In genomic region chr11:121489823-121490222, GRCh38 we compare ENCODE assay signal across 21 cellular contexts. TPM values are rescaled to one million over a fixed set of nuclear protein-coding genes. Genes with fewer than 3 reads are reported as not detected.
DNase-seq lines count a peak whose midpoint lies in the region; ATAC-seq lines count a peak whose summit lies in the region.
"Had no signal": no experiment of that assay in that cellular context is flagged by ENCODE, and none has a peak within 500 bp of the region (broad histone marks: within the 10 kb centered on the region; RNA-seq: fewer than 3 reads in every experiment).

No MANE protein-coding gene starts in this region.

- no peaks in the 10 kb centered on the region for H3K27me3 Mint-ChIP-seq in activated CD4-positive, alpha-beta memory T cell treated with anti-CD3 and anti-CD28 coated beads for 36 hours
- H3K27me3 Mint-ChIP-seq in activated CD4-positive, alpha-beta memory T cell treated with anti-CD3 and anti-CD28 coated beads, Interleukin-2, amount 10 ng/mL, durations not matched to agents 7 days and 5 days, result no peaks in the 10 kb centered on the region
- no peaks in the 10 kb centered on the region for H3K27me3 Mint-ChIP-seq in CD4-positive, alpha-beta memory T cell
- H3K27me3 Mint-ChIP-seq in T-cell (no peaks in the 10 kb centered on the region), immature natural killer cell (ENCODE audit: low read depth in 3 of 3) (peaks cover 6 to 15% (median 8%) of the 10 kb centered on the region in 3 donors)
- H3K27me3 Mint-ChIP-seq: B cell had no signal

- POLR2A ChIA-PET in activated CD4-positive, alpha-beta memory T cell treated with anti-CD3 and anti-CD28 coated beads for 36 hours (lab: Charles Lee), result interaction anchor here (1.0 kb wide), 1 partner anchor 22 kb away, joined by 6 read pairs; no protein-coding TSS in a partner anchor
- POLR2A ChIA-PET in activated CD4-positive, alpha-beta memory T cell treated with anti-CD3 and anti-CD28 coated beads, Interleukin-2, amount 10 ng/mL, durations not matched to agents 7 days and 5 days (lab: Charles Lee), result no interaction called here
- POLR2A ChIA-PET in CD4-positive, alpha-beta memory T cell (lab: Charles Lee; ENCODE audit: partially characterized antibody), result interaction anchor here (0.6 to 1.5 kb wide), 5 partner anchors 18 to 132 kb away, joined by 3 to 6 read pairs (median 3); no protein-coding TSS in a partner anchor
- POLR2A ChIA-PET in T-cell (lab: Charles Lee), result no interaction called here

- H3K4me3 ChIP-seq in CD4-positive, alpha-beta memory T cell (ENCODE audit: low read length in 2 of 2), result no peak overlapping the region
- H3K4me3 ChIP-seq: smooth muscle cell had no signal

- H3K36me3 ChIP-seq in CD4-positive, alpha-beta memory T cell (ENCODE audit: insufficient read depth, low read length), result peaks cover 54% of the 10 kb centered on the region
- H3K36me3 ChIP-seq: brain microvascular endothelial cell had no signal

- peak; percentile 52 for DNase-seq in activated CD4-positive, alpha-beta memory T cell treated with anti-CD3 and anti-CD28 coated beads for 36 hours
- DNase-seq in activated CD4-positive, alpha-beta memory T cell treated with anti-CD3 and anti-CD28 coated beads, Interleukin-2, amount 10 ng/mL, durations not matched to agents 7 days and 5 days, result no peak
- no peak for DNase-seq in CD4-positive, alpha-beta memory T cell
- no peak for DNase-seq in T-cell
- no peak for DNase-seq in immature natural killer cell
- no peak for DNase-seq in DMS 273 treated with DMSO at 0.1 percent for 48 hours (lab: John Stamatoyannopoulos, UW)
- no peak for DNase-seq in midbrain (lab: John Stamatoyannopoulos, UW)
- DNase-seq: brain microvascular endothelial cell; EL; head of caudate nucleus; NCI-H1417; NCI-H82; occipital lobe; stimulated activated CD4-positive, alpha-beta T cell treated with anti-CD3 and anti-CD28 coated beads, Interleukin-2, amount 100 ng/mL, for 24 hours; T1000 had no signal

- ATAC-seq in T-cell (replicated peaks in 1 of 4), result no peak
- no peak for ATAC-seq in HG03460 (IDR thresholded peaks at IDR 0.05; ENCODE audit: unreplicated experiment)
- ATAC-seq: HCT116, SK-N-SH treated with all-trans-retinoic acid at 6 μM for 48 hours had no signal

- H3K4me3 Mint-ChIP-seq in activated CD4-positive, alpha-beta memory T cell treated with anti-CD3 and anti-CD28 coated beads for 36 hours, result no peak overlapping the region
- H3K4me3 Mint-ChIP-seq in activated CD4-positive, alpha-beta memory T cell treated with anti-CD3 and anti-CD28 coated beads, Interleukin-2, amount 10 ng/mL, durations not matched to agents 7 days and 5 days, result no peak overlapping the region
- no peak overlapping the region for H3K4me3 Mint-ChIP-seq in CD4-positive, alpha-beta memory T cell
- H3K4me3 Mint-ChIP-seq in T-cell (no peak overlapping the region), immature natural killer cell (no peak overlapping the region)
- H3K4me3 Mint-ChIP-seq: B cell had no signal

- intact Hi-C loops in activated CD4-positive, alpha-beta memory T cell treated with anti-CD3 and anti-CD28 coated beads for 36 hours (cut with micrococcal nuclease), result no loop called here
- intact Hi-C loops in CD4-positive, alpha-beta memory T cell (cut with micrococcal nuclease), result no loop called here

- CTCF ChIA-PET in activated CD4-positive, alpha-beta memory T cell treated with anti-CD3 and anti-CD28 coated beads for 36 hours (lab: Charles Lee), result interaction anchor here (0.7 kb wide), 2 partner anchors 82 to 651 kb away, joined by 3 read pairs; no protein-coding TSS in a partner anchor
- CTCF ChIA-PET in activated CD4-positive, alpha-beta memory T cell treated with anti-CD3 and anti-CD28 coated beads, Interleukin-2, amount 10 ng/mL, durations not matched to agents 7 days and 5 days (lab: Charles Lee), result interaction anchor here (0.6 kb wide), 1 partner anchor 1774 kb away, joined by 5 read pairs; no protein-coding TSS in a partner anchor
- CTCF ChIA-PET in CD4-positive, alpha-beta memory T cell (lab: Charles Lee; ENCODE audit: partially characterized antibody), result interaction anchor here (0.6 to 1.0 kb wide), 2 partner anchors 10 to 18 kb away, joined by 3 to 4 read pairs; no protein-coding TSS in a partner anchor
- CTCF ChIA-PET in T-cell (lab: Charles Lee), result interaction anchor here (0.7 kb wide), 2 partner anchors 83 to 195 kb away, joined by 3 to 5 read pairs; no protein-coding TSS in a partner anchor

- no peak overlapping the region for H3K27ac Mint-ChIP-seq in activated CD4-positive, alpha-beta memory T cell treated with anti-CD3 and anti-CD28 coated beads for 36 hours
- no peak overlapping the region for H3K27ac Mint-ChIP-seq in activated CD4-positive, alpha-beta memory T cell treated with anti-CD3 and anti-CD28 coated beads, Interleukin-2, amount 10 ng/mL, durations not matched to agents 7 days and 5 days
- H3K27ac Mint-ChIP-seq in CD4-positive, alpha-beta memory T cell, result peak overlapping the region in 5 of 7 donors; percentile 0 to 83 (median 61)
- H3K27ac Mint-ChIP-seq in T-cell (peak overlapping the region; percentile 70 to 79), immature natural killer cell (peak overlapping the region; percentile 76 to 99 (median 98))

- H3K27ac ChIP-seq in CD4-positive, alpha-beta memory T cell (ENCODE audit: low read depth, low read length), result no peak overlapping the region
- H3K27ac ChIP-seq: brain microvascular endothelial cell, epithelial cell of prostate had no signal

- peaks cover 24% of the 10 kb centered on the region for H3K4me1 ChIP-seq in CD4-positive, alpha-beta memory T cell (ENCODE audit: insufficient read depth, low read length)

- no peaks in the 10 kb centered on the region for H3K9me3 ChIP-seq in CD4-positive, alpha-beta memory T cell (ENCODE audit: control insufficient read depth in 1 of 2, low read length in 2 of 2)

- peaks cover 43% of the 10 kb centered on the region for H3K4me1 Mint-ChIP-seq in activated CD4-positive, alpha-beta memory T cell treated with anti-CD3 and anti-CD28 coated beads for 36 hours (ENCODE audit: low read depth)
- H3K4me1 Mint-ChIP-seq in activated CD4-positive, alpha-beta memory T cell treated with anti-CD3 and anti-CD28 coated beads, Interleukin-2, amount 10 ng/mL, durations not matched to agents 7 days and 5 days, result peaks cover 25% of the 10 kb centered on the region
- H3K4me1 Mint-ChIP-seq in CD4-positive, alpha-beta memory T cell, result peaks cover 52 to 81% (median 64%) of the 10 kb centered on the region in 4 donors
- H3K4me1 Mint-ChIP-seq in T-cell (peaks cover 72 to 79% (median 74%) of the 10 kb centered on the region in 3 donors), immature natural killer cell (peaks cover 68 to 82% of the 10 kb centered on the region in 2 donors)

- H3K27me3 ChIP-seq in CD4-positive, alpha-beta memory T cell (ENCODE audit: insufficient read depth, low read length), result no peaks in the 10 kb centered on the region
- H3K27me3 ChIP-seq: brain microvascular endothelial cell had no signal

- no peaks in the 10 kb centered on the region for H3K9me3 Mint-ChIP-seq in activated CD4-positive, alpha-beta memory T cell treated with anti-CD3 and anti-CD28 coated beads for 36 hours
- H3K9me3 Mint-ChIP-seq in activated CD4-positive, alpha-beta memory T cell treated with anti-CD3 and anti-CD28 coated beads, Interleukin-2, amount 10 ng/mL, durations not matched to agents 7 days and 5 days, result no peaks in the 10 kb centered on the region
- no peaks in the 10 kb centered on the region for H3K9me3 Mint-ChIP-seq in CD4-positive, alpha-beta memory T cell
- H3K9me3 Mint-ChIP-seq in T-cell, result no peaks in the 10 kb centered on the region
- no peaks in the 10 kb centered on the region for H3K9me3 Mint-ChIP-seq in immature natural killer cell

- H3K36me3 Mint-ChIP-seq in activated CD4-positive, alpha-beta memory T cell treated with anti-CD3 and anti-CD28 coated beads for 36 hours, result peaks cover 28% of the 10 kb centered on the region
- H3K36me3 Mint-ChIP-seq in activated CD4-positive, alpha-beta memory T cell treated with anti-CD3 and anti-CD28 coated beads, Interleukin-2, amount 10 ng/mL, durations not matched to agents 7 days and 5 days (ENCODE audit: low read depth), result peaks cover 74% of the 10 kb centered on the region
- H3K36me3 Mint-ChIP-seq in CD4-positive, alpha-beta memory T cell, result peaks cover 59 to 82% of the 10 kb centered on the region in 2 donors
- H3K36me3 Mint-ChIP-seq in T-cell (peaks cover 69% of the 10 kb centered on the region), immature natural killer cell (peaks cover 47 to 72% (median 54%) of the 10 kb centered on the region in 3 donors)

RNA-seq across cellular contexts. Expression of gene SORL1, which starts 37.7 kb away (rescaled TPM):
- total RNA-seq in activated CD4-positive, alpha-beta memory T cell treated with anti-CD3 and anti-CD28 coated beads for 36 hours, result 10 to 100 TPM; 48.1 to 49.3 TPM
- total RNA-seq in activated CD4-positive, alpha-beta memory T cell treated with anti-CD3 and anti-CD28 coated beads, Interleukin-2, amount 10 ng/mL, durations not matched to agents 7 days and 5 days, result 100 to 1,000 TPM; 115 to 116 TPM
- 100 to 1,000 TPM; 610 to 660 TPM for total RNA-seq in CD4-positive, alpha-beta memory T cell
- polyA plus RNA-seq in CD4-positive, alpha-beta memory T cell, result 100 to 1,000 TPM; 159 to 283 TPM
- 100 to 1,000 TPM; 361 to 422 (median 392) TPM for total RNA-seq in T-cell
- 100 to 1,000 TPM; 125 to 281 (median 189) TPM for polyA plus RNA-seq in immature natural killer cell

Comparison
In these comparisons a context has a peak if more than half of its experiments do, and no peak if none do; other contexts are left out.
1. POLR2A ChIA-PET loops: an anchor here in activated CD4-positive, alpha-beta memory T cell treated with anti-CD3 and anti-CD28 coated beads for 36 hours (1.0 kb wide) and CD4-positive, alpha-beta memory T cell (0.6 to 1.5 kb wide); none called in activated CD4-positive, alpha-beta memory T cell treated with anti-CD3 and anti-CD28 coated beads, Interleukin-2, amount 10 ng/mL, durations not matched to agents 7 days and 5 days and T-cell.
2. H3K27ac Mint-ChIP-seq: peak in CD4-positive, alpha-beta memory T cell (5 of 7), T-cell (2 of 2) and immature natural killer cell (6 of 6); none in activated CD4-positive, alpha-beta memory T cell treated with anti-CD3 and anti-CD28 coated beads for 36 hours (single experiment) and activated CD4-positive, alpha-beta memory T cell treated with anti-CD3 and anti-CD28 coated beads, Interleukin-2, amount 10 ng/mL, durations not matched to agents 7 days and 5 days (single experiment).